In genomic region chr14:31265701-31266398, GRCh38 we compare ENCODE assay signal across 17 cellular contexts. TPM values are rescaled to one million over a fixed set of nuclear protein-coding genes. Genes with fewer than 3 reads are reported as not detected.
DNase-seq lines count a peak whose midpoint lies in the region; ATAC-seq, FAIRE-seq and TF ChIP-seq lines count a peak whose summit lies in the region.
"Had no signal": no experiment of that assay in that cellular context is flagged by ENCODE, and none has a peak within 500 bp of the region (broad histone marks: within the 10 kb centered on the region; RNA-seq: fewer than 3 reads in every experiment).

No MANE protein-coding gene starts in this region.

- H3K23ac ChIP-seq in H9 (ENCODE audit: insufficient read length, low read depth, low read length): no peak overlapping the region

- H3K79me1 ChIP-seq in H9 (ENCODE audit: insufficient read depth, low read depth, low read length, poor library complexity, severe bottlenecking): no peaks in the 10 kb centered on the region

- no peaks in the 10 kb centered on the region for H4K20me1 ChIP-seq in H9 (ENCODE audit: control insufficient read depth, insufficient read depth, insufficient read length)

- no peak overlapping the region for H3K18ac ChIP-seq in H9 (ENCODE audit: insufficient read length, low read depth, low read length)

- no peak overlapping the region for H3K56ac ChIP-seq in H9 (ENCODE audit: insufficient read length, low read depth, low read length)

- H2BK5ac ChIP-seq in H9 (ENCODE audit: insufficient read length, low read length): no peak overlapping the region

- no peak overlapping the region for H2BK120ac ChIP-seq in H9 (ENCODE audit: low read depth, low read length, poor library complexity, severe bottlenecking)

- H2AK5ac ChIP-seq in H9 (ENCODE audit: insufficient read length, low read length): no peak overlapping the region

- H3K4ac ChIP-seq in H9 (ENCODE audit: low read depth, low read length): no peak overlapping the region

- no peak overlapping the region for H4K5ac ChIP-seq in H9 (ENCODE audit: insufficient read length, low read depth, low read length)

- H3K36me3 ChIP-seq in small intestine (ENCODE audit: control insufficient read depth in 2 of 2, insufficient read depth in 2 of 2, low read length in 2 of 2): no peaks in the 10 kb centered on the region

- peaks cover 9 to 14% of the 10 kb centered on the region in 2 experiments for H3K4me1 Mint-ChIP-seq in H9

- no peaks in the 10 kb centered on the region; the same call in 1 of the 2 replicates for H3K4me1 ChIP-seq in H9 (ENCODE audit: insufficient read depth, low read length)
- H3K4me1 ChIP-seq in small intestine (ENCODE audit: control insufficient read depth in 2 of 2, insufficient read depth in 1 of 2, low read depth in 1 of 2, low read length in 1 of 2): peaks cover 0 to 3% of the 10 kb centered on the region in 2 donors

- no peak for ATAC-seq in GM18502 (IDR thresholded peaks at IDR 0.05; ENCODE audit: poor library complexity, unreplicated experiment)
- ATAC-seq in HG03439 (IDR thresholded peaks at IDR 0.05; ENCODE audit: unreplicated experiment): no peak

- H3K27me3 ChIP-seq in H9 (ENCODE audit: insufficient read depth, low read length): no peaks in the 10 kb centered on the region
- no peaks in the 10 kb centered on the region for H3K27me3 ChIP-seq in small intestine (ENCODE audit: control insufficient read depth in 2 of 2, insufficient read depth in 2 of 2, low read length in 2 of 2)
- H3K27me3 ChIP-seq: dorsolateral prefrontal cortex had no signal

- peaks cover 15% of the 10 kb centered on the region for H3K9me3 ChIP-seq in H9 (ENCODE audit: control insufficient read depth, low read depth, low read length)
- H3K9me3 ChIP-seq in small intestine (ENCODE audit: control insufficient read depth, low read depth): peaks cover 3% of the 10 kb centered on the region

- H3K27ac ChIP-seq in H9 (ENCODE audit: insufficient read length, low read depth, low read length): no peak overlapping the region
- H3K27ac ChIP-seq in small intestine (ENCODE audit: low read depth in 1 of 2, low read length in 1 of 2): no peak overlapping the region
- H3K27ac ChIP-seq: dorsolateral prefrontal cortex had no signal

- H3K4me2 ChIP-seq in H9 (ENCODE audit: insufficient read depth, insufficient read length, low read length): no peak overlapping the region

- peaks cover 3 to 25% (median 16%) of the 10 kb centered on the region in 3 experiments; a peak in 6 of 7 replicates for H3K36me3 Mint-ChIP-seq in H9 (ENCODE audit: insufficient read depth in 1 of 3, low read depth in 3 of 3)

- no peaks in the 10 kb centered on the region for H3K23me2 ChIP-seq in H9 (ENCODE audit: insufficient read length, low read depth, low read length, poor library complexity, severe bottlenecking)

- H3K79me2 ChIP-seq in H9 (ENCODE audit: insufficient read depth, low read length): no peaks in the 10 kb centered on the region

- H3K14ac ChIP-seq in H9 (ENCODE audit: insufficient read depth, low read length): no peak overlapping the region

- DNase-seq in H9 (no peak), astrocyte of the hippocampus (ENCODE audit: low read depth, low spot score) (peak; percentile 71), fibroblast of the aortic adventitia (ENCODE audit: low read depth) (peak; percentile 80), small intestine (peak; percentile 93), NCI-H82 treated with DMSO at 0.1 percent for 48 hours (lab: John Stamatoyannopoulos, UW; ENCODE audit: unreplicated experiment) (no peak)
- no peak for DNase-seq in stimulated activated CD4-positive, alpha-beta T cell treated with anti-CD3 and anti-CD28 coated beads, Interleukin-1b, Interleukin-23, amount 100 ng/mL, for 48 hours
- DNase-seq: activated naive CD4-positive, alpha-beta T cell; dorsolateral prefrontal cortex; NCI-H1048; Right ventricle myocardium superior; stimulated activated CD4-positive, alpha-beta T cell treated with anti-CD3 and anti-CD28 coated beads, Interleukin-15, amount 100 ng/mL, for 24 hours; substantia nigra had no signal

- H3K27me3 Mint-ChIP-seq in H9 (ENCODE audit: low read depth): no peaks in the 10 kb centered on the region; the same call in 1 of the 2 replicates
- H3K27me3 Mint-ChIP-seq: B cell had no signal

- WGBS in H9 (ENCODE audit: extremely low coverage, insufficient read length, low lambda C conversion rate): no CpG with 5 or more reads among the region's 8 CpGs
- WGBS in small intestine, 3 donors: 23 to 59% (median 38%) methylated on average over 8 of the region's 8 CpGs

- no peak overlapping the region for H2BK20ac ChIP-seq in H9 (ENCODE audit: low read depth, low read length, poor library complexity, severe bottlenecking)

- no peak overlapping the region for H3T11ph ChIP-seq in H9 (ENCODE audit: low read length)

- no peak overlapping the region for H3K9ac ChIP-seq in H9 (ENCODE audit: extremely low read depth, insufficient read length, low read length)

- no peak overlapping the region for H3K4me3 ChIP-seq in fibroblast of the aortic adventitia (ENCODE audit: low read depth, low read length)
- H3K4me3 ChIP-seq in small intestine (ENCODE audit: low read depth in 1 of 2, low read length in 2 of 2): no peak overlapping the region
- H3K4me3 ChIP-seq: dorsolateral prefrontal cortex had no signal

- H3K4me3 Mint-ChIP-seq in H9: no peak overlapping the region
- H3K4me3 Mint-ChIP-seq: B cell; T-helper 2 cell treated with Interferon-gamma antibody and Interleukin-4, amounts not matched to agents 5 μg/mL and 100 μg/mL, for 36 hours had no signal

- peak overlapping the region; percentile 54 for H2AFZ ChIP-seq in H9 (ENCODE audit: low read length)

- no peak overlapping the region for H2BK12ac ChIP-seq in H9 (ENCODE audit: insufficient read length, low read depth, low read length)

- no peak overlapping the region for H3K27ac Mint-ChIP-seq in H9
- H3K27ac Mint-ChIP-seq: B cell; T-helper 2 cell treated with Interferon-gamma antibody and Interleukin-4, amounts not matched to agents 5 μg/mL and 100 μg/mL, for 36 hours had no signal

- peaks cover 14 to 17% of the 10 kb centered on the region in 2 experiments for H3K9me3 Mint-ChIP-seq in H9

- TF ChIP-seq CTCF in H9 (conservative IDR thresholded peaks at IDR 0.05) (no peak), fibroblast of the aortic adventitia (IDR thresholded peaks at IDR 0.05; ENCODE audit: insufficient read depth, low read length) (no peak)

- no peak overlapping the region for H2BK15ac ChIP-seq in H9 (ENCODE audit: low read depth, low read length)

- no peak overlapping the region for H4K91ac ChIP-seq in H9 (ENCODE audit: insufficient read length, low read depth, low read length)

- FAIRE-seq in small intestine (lab: Jason Lieb, UNC): no peak
- FAIRE-seq: frontal cortex had no signal

- no peak overlapping the region for H4K8ac ChIP-seq in H9 (replicated peaks; ENCODE audit: insufficient read length, low read depth, low read length)

RNA-seq across cellular contexts. Expression of gene HECTD1, which starts 58.3 kb away (rescaled TPM):
- total RNA-seq in H9 (2021) (121 and 135 TPM in 2 replicates), fibroblast of the aortic adventitia (ENCODE audit: low replicate concordance) (266 and 380 TPM in 2 replicates)
- 10 to 100 TPM; 40.9 to 56.5 (median 53.5) TPM for polyA plus RNA-seq in small intestine

Comparison
In these comparisons a context has a peak if more than half of its experiments do, and no peak if none do; other contexts are left out.
1. DNase-seq: peak in astrocyte of the hippocampus (single experiment), fibroblast of the aortic adventitia (single experiment) and small intestine (single experiment); none in H9 (single experiment), NCI-H82 treated with DMSO at 0.1 percent for 48 hours (single experiment) and stimulated activated CD4-positive, alpha-beta T cell treated with anti-CD3 and anti-CD28 coated beads, Interleukin-1b, Interleukin-23, amount 100 ng/mL, for 48 hours (single experiment).